In genomic region chr9:135209136-135209535, GRCh38 we compare ENCODE assay signal across 21 cellular contexts.
DNase-seq lines count a peak whose midpoint lies in the region; ATAC-seq, FAIRE-seq and TF ChIP-seq lines count a peak whose summit lies in the region.
"Had no signal": no experiment of that assay in that cellular context is flagged by ENCODE, and none has a peak within 500 bp of the region (broad histone marks: within the 10 kb centered on the region; RNA-seq: fewer than 3 reads in every experiment).

No MANE protein-coding gene starts in this region.

- no peak for TF ChIP-seq CTCF in HEK293 (tag by site-specific recombination; IDR thresholded peaks at IDR 0.05)
- no peak for TF ChIP-seq CTCF in kidney (IDR thresholded peaks at IDR 0.05; ENCODE audit: borderline replicate concordance, extremely low read depth, insufficient read depth)
- TF ChIP-seq CTCF in PC-9 (conservative IDR thresholded peaks at IDR 0.05), result no peak

- H3K9me3 ChIP-seq in HEK293 (ENCODE audit: control insufficient read depth, insufficient read depth, low read depth, low read length) (no peaks in the 10 kb centered on the region), kidney (ENCODE audit: control insufficient read depth in 1 of 2, low read length in 2 of 2) (peaks cover 0 to 4% of the 10 kb centered on the region in 2 donors), PC-9 (ENCODE audit: insufficient read depth, low read depth) (no peaks in the 10 kb centered on the region)
- H3K9me3 ChIP-seq: Caco-2 had no signal

- H3K4me2 ChIP-seq in PC-9, result no peak overlapping the region
- H3K4me2 ChIP-seq: A549; BLaER1 treated with 17β-estradiol and CSF1 and Interleukin-3, amounts not matched to agents 10 nM and 100 nM had no signal

- H3K9ac ChIP-seq in kidney (ENCODE audit: low read length in 2 of 2), result no peak overlapping the region
- H3K9ac ChIP-seq: BLaER1 treated with 17β-estradiol and CSF1 and Interleukin-3, amounts not matched to agents 10 nM and 100 nM had no signal

- DNase-seq in Right ventricle myocardium superior, result peak; percentile 13
- no peak for DNase-seq in Right ventricle myocardium inferior (ENCODE audit: missing footprints)
- DNase-seq in kidney, result peak; percentile 3
- no peak for DNase-seq in H54 (ENCODE audit: insufficient read length, low spot score)
- DNase-seq in PC-9, result no peak
- DNase-seq: AML-193; Caco-2; Calu3; CD4-positive, alpha-beta T cell; CD8-positive, alpha-beta T cell; DMS79 treated with DMSO at 0.1 percent for 48 hours; GF-D8 had no signal

- no peak overlapping the region for H3K27ac ChIP-seq in HEK293 (ENCODE audit: extremely low read depth, low read depth, low read length)
- H3K27ac ChIP-seq in kidney (ENCODE audit: low read depth in 2 of 2, low read length in 2 of 2), result no peak overlapping the region
- H3K27ac ChIP-seq in PC-9, result no peak overlapping the region
- H3K27ac ChIP-seq: 22Rv1; A549; BLaER1 treated with 17β-estradiol and CSF1 and Interleukin-3, amounts not matched to agents 10 nM and 100 nM; C4-2B had no signal

- intact Hi-C loops in Right ventricle myocardium superior (cut with DNase I) (no loop called here), Right ventricle myocardium inferior (cut with DNase I) (no loop called here), kidney (cut with DNase I) (no loop called here), PC-9 (cut with micrococcal nuclease; ENCODE audit: unreplicated experiment) (no loop called here)

- H4K20me1 ChIP-seq in PC-9 (ENCODE audit: insufficient read depth), result no peaks in the 10 kb centered on the region; the same call in 1 of the 2 replicates

- H3K9me2 ChIP-seq in PC-9 (ENCODE audit: insufficient read depth), result no peaks in the 10 kb centered on the region

- no TSS peak for BruUV-seq in PC-9 (replicated peaks; lab: Mats Ljungman, UMichigan)

- H3K4me3 ChIP-seq in HEK293 (ENCODE audit: low read depth, low read length) (no peak overlapping the region), kidney (ENCODE audit: low read length in 2 of 2) (no peak overlapping the region), PC-9 (no peak overlapping the region)
- H3K4me3 ChIP-seq: A549; BLaER1 treated with 17β-estradiol and CSF1 and Interleukin-3, amounts not matched to agents 10 nM and 100 nM had no signal

- POLR2A ChIA-PET in HEK293 (lab: Yijun Ruan, JAX), result no interaction called here
- POLR2A ChIA-PET in PC-9 (lab: Charles Lee; ENCODE audit: unreplicated experiment), result no interaction called here

- no peak for FAIRE-seq in kidney (lab: Jason Lieb, UNC)
- FAIRE-seq in H54 (lab: Jason Lieb, UNC), result no peak
- FAIRE-seq: A549, D721Med, G401.6, GM12891, GM19239 had no signal

- H3K4me1 ChIP-seq in HEK293 (ENCODE audit: control insufficient read depth, insufficient read depth, low read length) (no peaks in the 10 kb centered on the region), kidney (ENCODE audit: control insufficient read depth in 1 of 2, insufficient read depth in 1 of 2, low read depth in 1 of 2, low read length in 2 of 2) (no peaks in the 10 kb centered on the region), PC-9 (replicated peaks; ENCODE audit: insufficient read depth) (no peaks in the 10 kb centered on the region)
- H3K4me1 ChIP-seq: A549, Caco-2 had no signal

- H3K79me2 ChIP-seq in PC-9 (ENCODE audit: low read depth), result no peaks in the 10 kb centered on the region

- CTCF ChIA-PET in HEK293 (lab: Yijun Ruan, JAX), result no interaction called here
- CTCF ChIA-PET in PC-9 (lab: Charles Lee), result no interaction called here

- peaks cover 83% of the 10 kb centered on the region for H3K27me3 ChIP-seq in PC-9 (ENCODE audit: insufficient read depth, low read depth)
- H3K27me3 ChIP-seq: BLaER1 treated with 17β-estradiol and CSF1 and Interleukin-3, amounts not matched to agents 10 nM and 100 nM had no signal

- no peak overlapping the region for H2AFZ ChIP-seq in PC-9

- no peak for TF ChIP-seq POLR2A in H54 (IDR thresholded peaks at IDR 0.05; ENCODE audit: low read depth, low read length)

- H3K36me3 ChIP-seq in HEK293 (ENCODE audit: control insufficient read depth in 2 of 2, insufficient read depth in 1 of 2, low read length in 2 of 2) (no peaks in the 10 kb centered on the region), kidney (ENCODE audit: control insufficient read depth in 1 of 2, insufficient read depth in 2 of 2, low read length in 2 of 2) (no peaks in the 10 kb centered on the region), PC-9 (ENCODE audit: low read depth) (no peaks in the 10 kb centered on the region)

- no peaks in the 10 kb centered on the region for H3F3A ChIP-seq in PC-9 (ENCODE audit: insufficient read depth, low read depth)

- ATAC-seq in Right ventricle myocardium superior (ENCODE audit: poor library complexity) (no peak), Right ventricle myocardium inferior (no peak)
- ATAC-seq: CD8-positive, alpha-beta T cell had no signal

TF ChIP-seq in HEK293, 187 proteins besides CTCF, POLR2A, EP300 and RAD21:
- TF ChIP-seq GLIS2 (tag by site-specific recombination; IDR thresholded peaks at IDR 0.05), result no peak
- 0 out of 2 replicates have a peak, but pooled peaks have one; percentile 6 for TF ChIP-seq EGR2 (tag by site-specific recombination; IDR thresholded peaks at IDR 0.05; ENCODE audit: low read depth)

Comparison
In these comparisons a context has a peak if more than half of its experiments do, and no peak if none do; other contexts are left out.
1. DNase-seq: peak in Right ventricle myocardium superior (single experiment) and kidney (single experiment); none in Right ventricle myocardium inferior (single experiment), H54 (single experiment) and PC-9 (0 of 2).